9 cellular contexts compared by ENCODE assay signal in genomic region chr9:127395491-127396252, GRCh38. TPM values are rescaled to one million over a fixed set of nuclear protein-coding genes. Genes with fewer than 3 reads are reported as not detected.
DNase-seq lines count a peak whose midpoint lies in the region; FAIRE-seq and TF ChIP-seq lines count a peak whose summit lies in the region.
"Had no signal": no experiment of that assay in that cellular context is flagged by ENCODE, and none has a peak within 500 bp of the region (broad histone marks: within the 10 kb centered on the region; RNA-seq: fewer than 3 reads in every experiment).

No MANE protein-coding gene starts in this region.

- intact Hi-C loops in activated naive CD4-positive, alpha-beta T cell treated with anti-CD3 and anti-CD28 coated beads for 36 hours (cut with micrococcal nuclease) = loop anchor here (1.0 to 5.0 kb wide), 4 partner anchors 7 to 181 kb away; partner anchors contain the start of gene ZNF79
- intact Hi-C loops in activated CD4-positive, alpha-beta memory T cell treated with anti-CD3 and anti-CD28 coated beads for 36 hours (cut with micrococcal nuclease) = loop anchor here (1.0 to 2.0 kb wide), 4 partner anchors 7 to 171 kb away; partner anchors contain the start of genes LRSAM1, RPL12 and ZNF79

- H3K27ac ChIP-seq in keratinocyte (ENCODE audit: control insufficient read depth, insufficient read depth, low read length) (no peak overlapping the region), stomach smooth muscle (ENCODE audit: low read length) (peak overlapping the region; percentile 41)

- peaks cover 9% of the 10 kb centered on the region for H3K4me1 Mint-ChIP-seq in activated naive CD4-positive, alpha-beta T cell treated with anti-CD3 and anti-CD28 coated beads for 36 hours (ENCODE audit: low read depth)
- H3K4me1 Mint-ChIP-seq in activated CD4-positive, alpha-beta memory T cell treated with anti-CD3 and anti-CD28 coated beads for 36 hours (ENCODE audit: low read depth) = peaks cover 16% of the 10 kb centered on the region

- CTCF ChIA-PET in activated naive CD4-positive, alpha-beta T cell treated with anti-CD3 and anti-CD28 coated beads for 36 hours (lab: Charles Lee) = no interaction called here
- CTCF ChIA-PET in activated CD4-positive, alpha-beta memory T cell treated with anti-CD3 and anti-CD28 coated beads for 36 hours (lab: Charles Lee) = interaction anchor here (1.0 to 1.8 kb wide), 2 partner anchors 54 to 181 kb away, joined by 3 to 17 read pairs; no protein-coding TSS in a partner anchor

- H3K36me3 ChIP-seq in keratinocyte (ENCODE audit: control insufficient read depth in 2 of 2, extremely low read depth in 1 of 2, insufficient read depth in 2 of 2, low read length in 2 of 2) (no peaks in the 10 kb centered on the region), stomach smooth muscle (ENCODE audit: control insufficient read depth in 2 of 2, insufficient read depth in 2 of 2, low read length in 2 of 2) (peaks cover 4 to 5% of the 10 kb centered on the region in 2 donors)

- H3K9ac ChIP-seq in keratinocyte (ENCODE audit: control insufficient read depth, extremely low read depth, insufficient read depth, low read length) = no peak overlapping the region
- peak overlapping the region in 1 of 2 donors; percentile 49 for H3K9ac ChIP-seq in stomach smooth muscle (ENCODE audit: low read length in 2 of 2)

- no peaks in the 10 kb centered on the region for H4K20me1 ChIP-seq in keratinocyte (ENCODE audit: control insufficient read depth, extremely low read depth, insufficient read depth, low read length)

- H3K4me3 Mint-ChIP-seq in activated naive CD4-positive, alpha-beta T cell treated with anti-CD3 and anti-CD28 coated beads for 36 hours = peak overlapping the region; percentile 49
- peak overlapping the region; percentile 52 for H3K4me3 Mint-ChIP-seq in activated CD4-positive, alpha-beta memory T cell treated with anti-CD3 and anti-CD28 coated beads for 36 hours

- no peaks in the 10 kb centered on the region for H3K9me3 Mint-ChIP-seq in activated naive CD4-positive, alpha-beta T cell treated with anti-CD3 and anti-CD28 coated beads for 36 hours
- H3K9me3 Mint-ChIP-seq in activated CD4-positive, alpha-beta memory T cell treated with anti-CD3 and anti-CD28 coated beads for 36 hours = no peaks in the 10 kb centered on the region

- DNase-seq in activated naive CD4-positive, alpha-beta T cell treated with anti-CD3 and anti-CD28 coated beads for 36 hours = no peak
- DNase-seq in activated naive CD4-positive, alpha-beta T cell treated with Interleukin-2 at 50 U/mL for 16 hours = no peak
- no peak for DNase-seq in activated CD4-positive, alpha-beta memory T cell treated with anti-CD3 and anti-CD28 coated beads for 36 hours
- DNase-seq in keratinocyte (ENCODE audit: low read depth, low spot score) (no peak), NK-92 (lab: John Stamatoyannopoulos, UW; ENCODE audit: unreplicated experiment) (no peak)
- no peak for DNase-seq in stimulated activated CD4-positive, alpha-beta T cell treated with anti-CD3 and anti-CD28 coated beads, Interleukin-2, amount 100 ng/mL, for 24 hours
- DNase-seq in activated CD8-positive, alpha-beta memory T cell treated with anti-CD3 and anti-CD28 coated beads, Interleukin-2, amount 50 U/mL, for 48 hours = no peak
- DNase-seq: Kasumi-1 had no signal

- H2AFZ ChIP-seq in keratinocyte (ENCODE audit: control insufficient read depth, low read length) = no peak overlapping the region

- H3K79me2 ChIP-seq in keratinocyte (ENCODE audit: control insufficient read depth, insufficient read depth, low read length) = no peaks in the 10 kb centered on the region

- no peak for TF ChIP-seq CTCF in keratinocyte (optimal IDR thresholded peaks at IDR 0.05 in 1 of 3, IDR thresholded peaks at IDR 0.05 in 1 of 3, conservative IDR thresholded peaks at IDR 0.05 in 1 of 3; ENCODE audit: extremely low read depth in 1 of 3, insufficient read depth in 2 of 3, low read length in 3 of 3)

- H3K27me3 Mint-ChIP-seq in activated naive CD4-positive, alpha-beta T cell treated with anti-CD3 and anti-CD28 coated beads for 36 hours (ENCODE audit: low read depth) = peaks cover 73% of the 10 kb centered on the region
- peaks cover 61% of the 10 kb centered on the region for H3K27me3 Mint-ChIP-seq in activated CD4-positive, alpha-beta memory T cell treated with anti-CD3 and anti-CD28 coated beads for 36 hours

- dilution Hi-C loops in keratinocyte (cut with MboI; ENCODE audit: extremely low pct_ligation_motif_present, low sequenced_read_pairs) = loop anchor here (10.0 kb wide), 1 partner anchor 61 kb away; no protein-coding TSS in a partner anchor

- H3K4me2 ChIP-seq in keratinocyte (ENCODE audit: control insufficient read depth, extremely low read depth, insufficient read depth, low read depth, low read length) = peak overlapping the region; percentile 88

- no peaks in the 10 kb centered on the region for H3K9me1 ChIP-seq in keratinocyte (ENCODE audit: control insufficient read depth, extremely low read depth, insufficient read depth, low read length)

- H3K4me1 ChIP-seq in keratinocyte (ENCODE audit: control insufficient read depth, extremely low read depth, insufficient read depth, low read length) (peaks cover 11% of the 10 kb centered on the region), stomach smooth muscle (ENCODE audit: control insufficient read depth, insufficient read depth, low read length) (peaks cover 21% of the 10 kb centered on the region)

- FAIRE-seq in keratinocyte (lab: Jason Lieb, UNC) = no peak

- H3K27me3 ChIP-seq in keratinocyte (ENCODE audit: control insufficient read depth, extremely low read depth, insufficient read depth, low read length) (no peaks in the 10 kb centered on the region), stomach smooth muscle (ENCODE audit: control insufficient read depth in 1 of 2, insufficient read depth in 2 of 2, low read length in 2 of 2) (no peaks in the 10 kb centered on the region)

- no peaks in the 10 kb centered on the region for H3K36me3 Mint-ChIP-seq in activated naive CD4-positive, alpha-beta T cell treated with anti-CD3 and anti-CD28 coated beads for 36 hours (ENCODE audit: low read depth)
- no peaks in the 10 kb centered on the region for H3K36me3 Mint-ChIP-seq in activated CD4-positive, alpha-beta memory T cell treated with anti-CD3 and anti-CD28 coated beads for 36 hours

- no peak overlapping the region for H3K27ac Mint-ChIP-seq in activated naive CD4-positive, alpha-beta T cell treated with anti-CD3 and anti-CD28 coated beads for 36 hours
- no peak overlapping the region for H3K27ac Mint-ChIP-seq in activated CD4-positive, alpha-beta memory T cell treated with anti-CD3 and anti-CD28 coated beads for 36 hours

- H3K9me3 ChIP-seq in keratinocyte (ENCODE audit: control insufficient read depth, low read depth, low read length) = no peaks in the 10 kb centered on the region
- H3K9me3 ChIP-seq in stomach smooth muscle (ENCODE audit: control insufficient read depth in 2 of 2, low read length in 2 of 2) = no peaks in the 10 kb centered on the region

- peak overlapping the region in 1 of 3 experiments; percentile 68 for H3K4me3 ChIP-seq in keratinocyte (ENCODE audit: control insufficient read depth in 2 of 3, extremely low read depth in 1 of 3, insufficient read depth in 2 of 3, low read depth in 1 of 3, low read length in 3 of 3)
- H3K4me3 ChIP-seq in stomach smooth muscle (ENCODE audit: low read length in 2 of 2) = peak overlapping the region; percentile 83 to 85

- POLR2A ChIA-PET in activated CD4-positive, alpha-beta memory T cell treated with anti-CD3 and anti-CD28 coated beads for 36 hours (lab: Charles Lee) = interaction anchor here (1.4 kb wide), 1 partner anchor 7 kb away, joined by 6 read pairs; no protein-coding TSS in a partner anchor

RNA-seq across cellular contexts. Expression of gene SLC2A8, which starts 1.3 kb away (rescaled TPM):
- 1 to 10 TPM; 3.4 TPM for total RNA-seq in activated naive CD4-positive, alpha-beta T cell treated with anti-CD3 and anti-CD28 coated beads for 36 hours
- 1 to 10 TPM; 3.2 to 4.6 TPM for total RNA-seq in activated CD4-positive, alpha-beta memory T cell treated with anti-CD3 and anti-CD28 coated beads for 36 hours
- polyA plus RNA-seq in keratinocyte = 7.1 to 14.2 TPM (median 9.5 TPM) in 3 replicates
- polyA plus RNA-seq in keratinocyte (2011; ENCODE audit: low read depth) = 2.4 TPM
- polyA plus RNA-seq in keratinocyte (2011; cell fraction: cytosol; rRNA removed) = 5.4 and 8.5 TPM in 2 replicates
- polyA plus RNA-seq in keratinocyte (2011; cell fraction: nucleus; rRNA removed) = 16.8 and 24.0 TPM in 2 replicates
- 7.5 and 9.3 TPM in 2 replicates for polyA plus RNA-seq in keratinocyte (2012; ENCODE audit: low replicate concordance)
- 7.3 to 12.3 TPM (median 8.2 TPM) in 3 replicates for polyA minus RNA-seq in keratinocyte
- polyA minus RNA-seq in keratinocyte (2011; cell fraction: cytosol; rRNA and poly(A)+ RNA removed) = 14.0 TPM
- polyA minus RNA-seq in keratinocyte (2011; cell fraction: nucleus; rRNA and poly(A)+ RNA removed) = 13.7 and 15.5 TPM in 2 replicates

RNA-seq across cellular contexts. Expression of gene ZNF79, which starts 28.5 kb away (rescaled TPM):
- 1 to 10 TPM; 7.9 to 8.1 TPM for total RNA-seq in activated naive CD4-positive, alpha-beta T cell treated with anti-CD3 and anti-CD28 coated beads for 36 hours
- total RNA-seq in activated CD4-positive, alpha-beta memory T cell treated with anti-CD3 and anti-CD28 coated beads for 36 hours = 1 to 10 TPM; 9.3 to 9.7 TPM
- 4.3 to 6.6 TPM (median 4.8 TPM) in 3 replicates for polyA plus RNA-seq in keratinocyte
- polyA plus RNA-seq in keratinocyte (2011; ENCODE audit: low read depth) = 2.6 TPM
- polyA plus RNA-seq in keratinocyte (2011; cell fraction: cytosol; rRNA removed) = 3.0 and 4.8 TPM in 2 replicates
- polyA plus RNA-seq in keratinocyte (2011; cell fraction: nucleus; rRNA removed) = 10.7 and 11.3 TPM in 2 replicates
- polyA plus RNA-seq in keratinocyte (2012; ENCODE audit: low replicate concordance) = 3.6 and 4.8 TPM in 2 replicates
- 9.1 to 16.4 TPM (median 14.9 TPM) in 3 replicates for polyA minus RNA-seq in keratinocyte
- 6.5 TPM for polyA minus RNA-seq in keratinocyte (2011; cell fraction: cytosol; rRNA and poly(A)+ RNA removed)
- 8.7 and 10.6 TPM in 2 replicates for polyA minus RNA-seq in keratinocyte (2011; cell fraction: nucleus; rRNA and poly(A)+ RNA removed)

RNA-seq across cellular contexts. Expression of gene RPL12, which starts 55.5 kb away (rescaled TPM):
- total RNA-seq in activated naive CD4-positive, alpha-beta T cell treated with anti-CD3 and anti-CD28 coated beads for 36 hours = 1,000 to 10,000 TPM; 3,038 to 3,119 TPM
- total RNA-seq in activated CD4-positive, alpha-beta memory T cell treated with anti-CD3 and anti-CD28 coated beads for 36 hours = 1,000 to 10,000 TPM; 2,267 to 2,331 TPM
- 2,272 to 2,722 TPM (median 2,671 TPM) in 3 replicates for polyA plus RNA-seq in keratinocyte
- 2,111 TPM for polyA plus RNA-seq in keratinocyte (2011; ENCODE audit: low read depth)
- polyA plus RNA-seq in keratinocyte (2011; cell fraction: cytosol; rRNA removed) = 2,958 and 3,580 TPM in 2 replicates
- 591 and 603 TPM in 2 replicates for polyA plus RNA-seq in keratinocyte (2011; cell fraction: nucleus; rRNA removed)
- polyA plus RNA-seq in keratinocyte (2012; ENCODE audit: low replicate concordance) = 2,339 and 3,674 TPM in 2 replicates
- polyA minus RNA-seq in keratinocyte = 715 to 1,260 TPM (median 822 TPM) in 3 replicates
- 1,132 TPM for polyA minus RNA-seq in keratinocyte (2011; cell fraction: cytosol; rRNA and poly(A)+ RNA removed)
- 139 and 149 TPM in 2 replicates for polyA minus RNA-seq in keratinocyte (2011; cell fraction: nucleus; rRNA and poly(A)+ RNA removed)

RNA-seq across cellular contexts. Expression of gene LRSAM1, which starts 55.6 kb away (rescaled TPM):
- total RNA-seq in activated naive CD4-positive, alpha-beta T cell treated with anti-CD3 and anti-CD28 coated beads for 36 hours = 1 to 10 TPM; 8.8 to 9.9 TPM
- total RNA-seq in activated CD4-positive, alpha-beta memory T cell treated with anti-CD3 and anti-CD28 coated beads for 36 hours = 10 to 100 TPM; 19.7 to 20.9 TPM
- polyA plus RNA-seq in keratinocyte = 5.2 to 11.6 TPM (median 7.2 TPM) in 3 replicates
- polyA plus RNA-seq in keratinocyte (2011; ENCODE audit: low read depth) = 26.7 TPM
- polyA plus RNA-seq in keratinocyte (2011; cell fraction: cytosol; rRNA removed) = 4.5 and 7.3 TPM in 2 replicates
- polyA plus RNA-seq in keratinocyte (2011; cell fraction: nucleus; rRNA removed) = 22.8 and 27.7 TPM in 2 replicates
- polyA plus RNA-seq in keratinocyte (2012; ENCODE audit: low replicate concordance) = 12.5 and 16.9 TPM in 2 replicates
- 7.7 to 15.3 TPM (median 8.0 TPM) in 3 replicates for polyA minus RNA-seq in keratinocyte
- 8.2 TPM for polyA minus RNA-seq in keratinocyte (2011; cell fraction: cytosol; rRNA and poly(A)+ RNA removed)
- polyA minus RNA-seq in keratinocyte (2011; cell fraction: nucleus; rRNA and poly(A)+ RNA removed) = 17.3 and 20.0 TPM in 2 replicates
